In genomic region chr2:70789304-70790078, GRCh38 we compare ENCODE assay signal across 8 cellular contexts. TPM values are rescaled to one million over a fixed set of nuclear protein-coding genes. Genes with fewer than 3 reads are reported as not detected.
DNase-seq lines count a peak whose midpoint lies in the region; ATAC-seq and TF ChIP-seq lines count a peak whose summit lies in the region.

No MANE protein-coding gene starts in this region.

- H3K4me1 ChIP-seq in psoas muscle, result peaks cover 3% of the 10 kb centered on the region
- H3K4me1 ChIP-seq in uterus, result peaks cover 0 to 8% of the 10 kb centered on the region in 2 donors

- TF ChIP-seq CTCF in LNCAP (IDR thresholded peaks at IDR 0.05), result peak; percentile 55
- peak; percentile 60 for TF ChIP-seq CTCF in psoas muscle (IDR thresholded peaks at IDR 0.05)
- peak in 3 of 4 experiments; percentile 27 to 46 (median 34) for TF ChIP-seq CTCF in uterus (IDR thresholded peaks at IDR 0.05)

- H3K9me3 Mint-ChIP-seq in activated naive CD8-positive, alpha-beta T cell treated with anti-CD3 and anti-CD28 coated beads for 36 hours, result no peaks in the 10 kb centered on the region

- peak; percentile 71 to 85 for ATAC-seq in left cardiac atrium
- peak; percentile 59 to 84 (median 66) for ATAC-seq in psoas muscle
- no peak for ATAC-seq in GM21381 (IDR thresholded peaks at IDR 0.05; ENCODE audit: unreplicated experiment)

- H3K4me3 Mint-ChIP-seq in activated naive CD8-positive, alpha-beta T cell treated with anti-CD3 and anti-CD28 coated beads for 36 hours, result peak overlapping the region; percentile 33

- H3K27me3 ChIP-seq in psoas muscle (ENCODE audit: insufficient read depth in 3 of 3, low read length in 2 of 3), result peaks cover 2 to 64% (median 9%) of the 10 kb centered on the region in 3 donors
- H3K27me3 ChIP-seq in uterus, result peaks cover 0 to 10% of the 10 kb centered on the region in 2 donors

- no peaks in the 10 kb centered on the region for H3K36me3 Mint-ChIP-seq in activated naive CD8-positive, alpha-beta T cell treated with anti-CD3 and anti-CD28 coated beads for 36 hours

- H3K27ac ChIP-seq in SK-N-MC (no peak overlapping the region), psoas muscle (no peak overlapping the region), uterus (no peak overlapping the region)

- 5 to 8% (median 6%) methylated on average over 32 of the region's 32 CpGs for WGBS in psoas muscle, 3 donors

- no peaks in the 10 kb centered on the region for H3K36me3 ChIP-seq in SK-N-MC (ENCODE audit: insufficient read depth, low read length)
- no peaks in the 10 kb centered on the region for H3K36me3 ChIP-seq in psoas muscle (ENCODE audit: insufficient read depth in 1 of 2, low read depth in 1 of 2)
- H3K36me3 ChIP-seq in uterus, result no peaks in the 10 kb centered on the region

- H3K27ac Mint-ChIP-seq in activated naive CD8-positive, alpha-beta T cell treated with anti-CD3 and anti-CD28 coated beads for 36 hours, result no peak overlapping the region

- H3K27me3 Mint-ChIP-seq in activated naive CD8-positive, alpha-beta T cell treated with anti-CD3 and anti-CD28 coated beads for 36 hours, result peaks cover 64% of the 10 kb centered on the region

- DNase-seq in DMS114 treated with DMSO at 0.1 percent for 48 hours (lab: John Stamatoyannopoulos, UW; ENCODE audit: unreplicated experiment), result peak; percentile 68
- DNase-seq in SK-N-MC (ENCODE audit: low read depth, low spot score), result peak; percentile 6
- DNase-seq in activated naive CD8-positive, alpha-beta T cell treated with anti-CD3 and anti-CD28 coated beads for 36 hours, result peak; percentile 74
- peak; percentile 73 for DNase-seq in left cardiac atrium
- peak; percentile 31 to 64 for DNase-seq in psoas muscle
- DNase-seq in uterus, result peak; percentile 22 to 27

- H3K4me3 ChIP-seq in SK-N-MC (peak overlapping the region; percentile 55), psoas muscle (peak overlapping the region; percentile 53), uterus (peak overlapping the region in 1 of 2 donors; percentile 1)

- TF ChIP-seq POLR2A in uterus (IDR thresholded peaks at IDR 0.05), result no peak

- H3K9ac ChIP-seq in SK-N-MC (ENCODE audit: insufficient read length), result no peak overlapping the region

- H3K4me1 Mint-ChIP-seq in activated naive CD8-positive, alpha-beta T cell treated with anti-CD3 and anti-CD28 coated beads for 36 hours, result peaks cover 14% of the 10 kb centered on the region

- intact Hi-C loops in left cardiac atrium (cut with DNase I) (loop anchor here (5.0 to 10.0 kb wide), 2 partner anchors 85 to 158 kb away; no protein-coding TSS in a partner anchor), psoas muscle (cut with DNase I) (loop anchor here in 1 of 2 donors (2.0 to 5.0 kb wide), 2 partner anchors 81 to 158 kb away; no protein-coding TSS in a partner anchor), uterus (cut with DNase I; ENCODE audit: low total_unique reads) (no loop called here)

- H3K9me3 ChIP-seq in SK-N-MC (ENCODE audit: low read depth, low read length) (no peaks in the 10 kb centered on the region), psoas muscle (no peaks in the 10 kb centered on the region), uterus (no peaks in the 10 kb centered on the region)

RNA-seq across cellular contexts. Expression of gene FIGLA, which starts 1.0 kb away (rescaled TPM):
- not detected for total RNA-seq in activated naive CD8-positive, alpha-beta T cell treated with anti-CD3 and anti-CD28 coated beads for 36 hours
- not detected for total RNA-seq in left cardiac atrium
- total RNA-seq in psoas muscle, result not detected
- under 1 TPM in 2 of 3 donors, not detected in 1; 0.12 to 0.21 TPM for polyA plus RNA-seq in psoas muscle
- total RNA-seq in uterus, result not detected

RNA-seq across cellular contexts. Expression of gene ADD2, which starts 21.5 kb away (rescaled TPM):
- total RNA-seq in activated naive CD8-positive, alpha-beta T cell treated with anti-CD3 and anti-CD28 coated beads for 36 hours, result 10 to 100 TPM; 33.2 to 36.1 TPM
- total RNA-seq in left cardiac atrium, result 1 to 10 TPM; 2.2 to 2.8 TPM
- 1 to 10 TPM in 2 of 4 donors, under 1 TPM in 2; 0.85 to 2.6 (median 1.4) TPM for total RNA-seq in psoas muscle
- polyA plus RNA-seq in psoas muscle, result under 1 TPM; 0.09 to 0.79 (median 0.22) TPM
- 1 to 10 TPM in 2 of 4 donors, under 1 TPM in 2; 0.51 to 5.2 (median 2.6) TPM for total RNA-seq in uterus

RNA-seq across cellular contexts. Expression of gene CLEC4F, which starts 30.9 kb away (rescaled TPM):
- total RNA-seq in activated naive CD8-positive, alpha-beta T cell treated with anti-CD3 and anti-CD28 coated beads for 36 hours, result not detected
- total RNA-seq in left cardiac atrium, result under 1 TPM; 0.12 to 0.21 TPM
- total RNA-seq in psoas muscle, result under 1 TPM in 3 of 4 donors, not detected in 1; 0.36 to 0.64 (median 0.44) TPM
- polyA plus RNA-seq in psoas muscle, result under 1 TPM; 0.04 to 0.42 (median 0.21) TPM
- 1 to 10 TPM in 3 of 4 donors, not detected in 1; 2.4 to 5.0 (median 2.6) TPM for total RNA-seq in uterus

RNA-seq across cellular contexts. Expression of gene CD207, which starts 46.1 kb away (rescaled TPM):
- total RNA-seq in activated naive CD8-positive, alpha-beta T cell treated with anti-CD3 and anti-CD28 coated beads for 36 hours, result not detected
- under 1 TPM in 1 of 2 donors, not detected in 1; 0.24 TPM for total RNA-seq in left cardiac atrium
- total RNA-seq in psoas muscle, result under 1 TPM in 3 of 4 donors, not detected in 1; 0.20 to 0.59 (median 0.49) TPM
- under 1 TPM; 0.04 to 0.13 (median 0.13) TPM for polyA plus RNA-seq in psoas muscle
- 1 to 10 TPM in 2 of 4 donors, under 1 TPM in 1, not detected in 1; 0.26 to 2.9 (median 2.5) TPM for total RNA-seq in uterus

Comparison
In these comparisons a context has a peak if more than half of its experiments do, and no peak if none do; other contexts are left out.
1. DNase-seq: peak in every context shown above with its lines; median percentile 74 in activated naive CD8-positive, alpha-beta T cell treated with anti-CD3 and anti-CD28 coated beads for 36 hours; 73 in left cardiac atrium; 68 in DMS114 treated with DMSO at 0.1 percent for 48 hours; 48 in psoas muscle; 24 in uterus; 6 in SK-N-MC.
2. RNA of gene ADD2, which starts 21.5 kb away (total RNA-seq): 33.2 to 36.1 TPM in activated naive CD8-positive, alpha-beta T cell treated with anti-CD3 and anti-CD28 coated beads for 36 hours; 0.51 to 5.2 TPM in uterus, 2.2 to 2.8 TPM in left cardiac atrium and 0.85 to 2.6 TPM in psoas muscle; every median in the first group is over 4 times any median in the second.
3. Peak in every context shown above with its lines, with median percentiles within 50 percentile points of each other: CTCF ChIP-seq.